Comparison of ENCODE assay signal across 11 cellular contexts in the genomic region with DNA sequence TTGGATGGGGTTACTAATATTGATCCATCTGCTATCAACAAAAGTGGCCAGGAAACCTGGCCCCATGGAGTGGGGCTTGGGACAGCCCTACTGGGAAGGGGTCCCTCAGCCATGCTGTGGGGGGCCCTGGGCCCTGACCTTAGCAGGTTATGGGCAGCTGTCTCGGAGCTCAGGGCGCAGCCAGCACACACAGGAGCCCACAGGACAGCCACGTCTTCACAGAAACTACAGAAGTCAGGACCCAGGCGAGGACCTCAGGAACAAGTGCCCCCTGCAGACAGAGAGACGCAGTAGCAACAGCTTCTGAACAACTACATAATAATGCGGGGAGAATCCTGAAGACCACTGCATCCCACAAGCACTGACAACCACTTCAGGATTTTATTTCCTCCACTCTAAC. TPM values are rescaled to one million over a fixed set of nuclear protein-coding genes. Genes with fewer than 3 reads are reported as not detected.
DNase-seq lines count a peak whose midpoint lies in the region; ATAC-seq and TF ChIP-seq lines count a peak whose summit lies in the region.
"Had no signal": no experiment of that assay in that cellular context is flagged by ENCODE, and none has a peak within 500 bp of the region (broad histone marks: within the 10 kb centered on the region; RNA-seq: fewer than 3 reads in every experiment).

No MANE protein-coding gene starts in this region.

- no peak overlapping the region for H2AFZ ChIP-seq in SK-N-SH (ENCODE audit: low read depth)

- CTCF ChIA-PET in SK-N-SH (lab: Yijun Ruan, JAX) = interaction anchor here (0.7 to 4.6 kb wide), 11 partner anchors 12 to 84 kb away, joined by 3 to 31 read pairs (median 6); partner anchors contain the start of genes ARF3, DDX23, FKBP11 and WNT1

- peak; percentile 26; the same call in 1 of the 2 replicates for TF ChIP-seq CTCF in SK-N-SH (IDR thresholded peaks at IDR 0.05)
- peak; percentile 34 for TF ChIP-seq CTCF in astrocyte of the cerebellum (IDR thresholded peaks at IDR 0.05; ENCODE audit: low read depth, low read length, missing control alignments)
- peak; percentile 29 for TF ChIP-seq CTCF in progenitor cell of endocrine pancreas (IDR thresholded peaks at IDR 0.05; ENCODE audit: unreplicated experiment)

- ATAC-seq in SK-N-SH treated with all-trans-retinoic acid at 6 μM for 48 hours (no peak; the same call in 2 of the 3 replicates), GM19324 (IDR thresholded peaks at IDR 0.05; ENCODE audit: low FRiP score, unreplicated experiment) (no peak)

- H3K27ac Mint-ChIP-seq in progenitor cell of endocrine pancreas = no peak overlapping the region
- H3K27ac Mint-ChIP-seq: activated B cell treated with CpG ODN at 0.5 μM for 24 hours had no signal

- H3K9me2 ChIP-seq in SK-N-SH = no peaks in the 10 kb centered on the region

- H3K9me3 Mint-ChIP-seq in progenitor cell of endocrine pancreas (ENCODE audit: low read depth) = no peaks in the 10 kb centered on the region
- H3K9me3 Mint-ChIP-seq: activated B cell treated with CpG ODN at 0.5 μM for 24 hours had no signal

- H3K4me1 Mint-ChIP-seq in progenitor cell of endocrine pancreas (ENCODE audit: low read depth) = no peaks in the 10 kb centered on the region

- no peak overlapping the region for H3K4me3 Mint-ChIP-seq in progenitor cell of endocrine pancreas (ENCODE audit: low read depth)
- H3K4me3 Mint-ChIP-seq: activated B cell treated with CpG ODN at 0.5 μM for 24 hours had no signal

- H3K27ac ChIP-seq in SK-N-SH (ENCODE audit: low read depth in 2 of 2, low read length in 1 of 2) = no peak overlapping the region
- H3K27ac ChIP-seq: colonic mucosa, upper lobe of left lung had no signal

- H3K9ac ChIP-seq in SK-N-SH = no peak overlapping the region

- peaks cover 41 to 73% of the 10 kb centered on the region in 2 experiments for H3K36me3 ChIP-seq in SK-N-SH (replicated peaks in 1 of 2; ENCODE audit: control insufficient read depth in 1 of 2, insufficient read depth in 2 of 2, low read length in 1 of 2)

- H3K4me1 ChIP-seq in SK-N-SH (ENCODE audit: control insufficient read depth in 1 of 2, insufficient read depth in 2 of 2, low read depth in 1 of 2, low read length in 1 of 2) = no peaks in the 10 kb centered on the region
- H3K4me1 ChIP-seq: colonic mucosa, upper lobe of left lung had no signal

- in situ Hi-C loops in astrocyte of the cerebellum (cut with HindIII; ENCODE audit: low sequenced_read_pairs) = no loop called here

- WGBS in SK-N-SH (ENCODE audit: low lambda C conversion rate) = 93% methylated on average over 5 of the region's 6 CpGs

- H4K20me1 ChIP-seq in SK-N-SH (ENCODE audit: insufficient read depth) = peaks cover 60% of the 10 kb centered on the region

- peaks cover 13% of the 10 kb centered on the region; the same call in 1 of the 2 replicates for H3K79me2 ChIP-seq in SK-N-SH (ENCODE audit: insufficient read depth)

- H3K4me3 ChIP-seq in SK-N-SH (ENCODE audit: low read depth in 2 of 2, low read length in 1 of 2) (no peak overlapping the region), astrocyte of the cerebellum (ENCODE audit: low read depth, low read length) (no peak overlapping the region)
- H3K4me3 ChIP-seq: colonic mucosa, upper lobe of left lung had no signal

- POLR2A ChIA-PET in SK-N-SH (lab: Yijun Ruan, JAX) = no interaction called here

- peaks cover 17% of the 10 kb centered on the region for H3F3A ChIP-seq in SK-N-SH (replicated peaks; ENCODE audit: insufficient read depth)

- no peaks in the 10 kb centered on the region for H3K9me3 ChIP-seq in SK-N-SH
- H3K9me3 ChIP-seq: colonic mucosa, upper lobe of left lung had no signal

- DNase-seq in SK-N-SH = no peak
- DNase-seq in astrocyte of the cerebellum (ENCODE audit: low read depth) = no peak
- DNase-seq in progenitor cell of endocrine pancreas (ENCODE audit: low spot score, unreplicated experiment) = no peak
- DNase-seq in 8988T = no peak
- DNase-seq: ACHN, upper lobe of left lung had no signal

- no peaks in the 10 kb centered on the region for H3K27me3 Mint-ChIP-seq in progenitor cell of endocrine pancreas
- H3K27me3 Mint-ChIP-seq: activated B cell treated with CpG ODN at 0.5 μM for 24 hours had no signal

- peaks cover 19% of the 10 kb centered on the region for H3K36me3 Mint-ChIP-seq in progenitor cell of endocrine pancreas (ENCODE audit: insufficient read depth)

- no peaks in the 10 kb centered on the region for H3K27me3 ChIP-seq in SK-N-SH (ENCODE audit: insufficient read depth)
- H3K27me3 ChIP-seq: colonic mucosa, upper lobe of left lung had no signal

- no peak overlapping the region for H3K4me2 ChIP-seq in SK-N-SH

- TF ChIP-seq RAD21 in SK-N-SH (IDR thresholded peaks at IDR 0.05; ENCODE audit: low read length) = no peak

- TF ChIP-seq EP300 in SK-N-SH (IDR thresholded peaks at IDR 0.05; ENCODE audit: borderline replicate concordance in 1 of 2, low read depth in 1 of 2, low read length in 1 of 2) = no peak

TF ChIP-seq in SK-N-SH, 30 proteins besides CTCF, POLR2A, EP300 and RAD21 (continues in another document):
- TF ChIP-seq CHD2 (IDR thresholded peaks at IDR 0.05; ENCODE audit: low read length, partially characterized antibody) (no peak), TAF1 (IDR thresholded peaks at IDR 0.05; ENCODE audit: borderline replicate concordance, low read depth, low read length) (no peak), ELF1 (IDR thresholded peaks at IDR 0.05) (no peak), YY1 (IDR thresholded peaks at IDR 0.05; ENCODE audit: low read depth) (no peak), RFX5 (IDR thresholded peaks at IDR 0.05; ENCODE audit: low read length) (no peak), TEAD4 (IDR thresholded peaks at IDR 0.05; ENCODE audit: borderline replicate concordance, insufficient read depth) (no peak), JUND (IDR thresholded peaks at IDR 0.05) (no peak)
- TF ChIP-seq, protein P1, sequence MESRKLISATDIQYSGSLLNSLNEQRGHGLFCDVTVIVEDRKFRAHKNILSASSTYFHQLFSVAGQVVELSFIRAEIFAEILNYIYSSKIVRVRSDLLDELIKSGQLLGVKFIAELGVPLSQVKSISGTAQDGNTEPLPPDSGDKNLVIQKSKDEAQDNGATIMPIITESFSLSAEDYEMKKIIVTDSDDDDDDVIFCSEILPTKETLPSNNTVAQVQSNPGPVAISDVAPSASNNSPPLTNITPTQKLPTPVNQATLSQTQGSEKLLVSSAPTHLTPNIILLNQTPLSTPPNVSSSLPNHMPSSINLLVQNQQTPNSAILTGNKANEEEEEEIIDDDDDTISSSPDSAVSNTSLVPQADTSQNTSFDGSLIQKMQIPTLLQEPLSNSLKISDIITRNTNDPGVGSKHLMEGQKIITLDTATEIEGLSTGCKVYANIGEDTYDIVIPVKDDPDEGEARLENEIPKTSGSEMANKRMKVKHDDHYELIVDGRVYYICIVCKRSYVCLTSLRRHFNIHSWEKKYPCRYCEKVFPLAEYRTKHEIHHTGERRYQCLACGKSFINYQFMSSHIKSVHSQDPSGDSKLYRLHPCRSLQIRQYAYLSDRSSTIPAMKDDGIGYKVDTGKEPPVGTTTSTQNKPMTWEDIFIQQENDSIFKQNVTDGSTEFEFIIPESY (IDR thresholded peaks at IDR 0.05; ENCODE audit: borderline replicate concordance, low read depth) = no peak

TF ChIP-seq in SK-N-SH treated with all-trans-retinoic acid at 6 μM for 48 hours, 23 proteins besides CTCF, POLR2A, EP300 and RAD21:
- no peak for TF ChIP-seq SNAI2 (CRISPR knock-in tag; IDR thresholded peaks at IDR 0.05)
- TF ChIP-seq OSR1 (CRISPR knock-in tag; IDR thresholded peaks at IDR 0.05) = no peak
- TF ChIP-seq RARB (CRISPR knock-in tag; IDR thresholded peaks at IDR 0.05) = no peak
- TF ChIP-seq ZFP3 (CRISPR knock-in tag; IDR thresholded peaks at IDR 0.05) = no peak
- TF ChIP-seq TCF4 (CRISPR knock-in tag; IDR thresholded peaks at IDR 0.05; ENCODE audit: borderline replicate concordance) = no peak

RNA-seq across cellular contexts. Expression of gene FKBP11, which starts 11.9 kb away (rescaled TPM):
- polyA plus RNA-seq in SK-N-SH (2012; rRNA removed) = 23.7 and 28.5 TPM in 2 replicates
- 12.1 and 14.1 TPM in 2 replicates for polyA plus RNA-seq in SK-N-SH (2012; cell fraction: cytosol; rRNA removed)
- polyA plus RNA-seq in SK-N-SH (2012; cell fraction: nucleus; rRNA removed) = 144 and 155 TPM in 2 replicates
- 21.9 and 22.5 TPM in 2 replicates for total RNA-seq in progenitor cell of endocrine pancreas

RNA-seq across cellular contexts. Expression of gene ARF3, which starts 20.1 kb away (rescaled TPM):
- 204 and 261 TPM in 2 replicates for polyA plus RNA-seq in SK-N-SH (2012; rRNA removed)
- polyA plus RNA-seq in SK-N-SH (2012; cell fraction: cytosol; rRNA removed) = 191 and 203 TPM in 2 replicates
- polyA plus RNA-seq in SK-N-SH (2012; cell fraction: nucleus; rRNA removed) = 152 and 174 TPM in 2 replicates
- 135 and 149 TPM in 2 replicates for total RNA-seq in progenitor cell of endocrine pancreas

RNA-seq across cellular contexts. Expression of gene WNT10B, which starts 34.4 kb away (rescaled TPM):
- 0.11 and 0.18 TPM in 2 replicates for polyA plus RNA-seq in SK-N-SH (2012; rRNA removed)
- polyA plus RNA-seq in SK-N-SH (2012; cell fraction: cytosol; rRNA removed) = 0.08 and 0.23 TPM in 2 replicates
- polyA plus RNA-seq in SK-N-SH (2012; cell fraction: nucleus; rRNA removed) = 0.33 and 0.54 TPM in 2 replicates
- 0.17 TPM in 1 of 2 replicates, not detected in the other for total RNA-seq in progenitor cell of endocrine pancreas
- total RNA-seq: activated B cell treated with CpG ODN at 0.5 μM for 24 hours, glomerular endothelial cell had no signal

RNA-seq across cellular contexts. Expression of gene WNT1, which starts 41.0 kb away (rescaled TPM):
- polyA plus RNA-seq in SK-N-SH (2012; rRNA removed) = not detected in 2 replicates
- not detected in 2 replicates for polyA plus RNA-seq in SK-N-SH (2012; cell fraction: cytosol; rRNA removed)
- not detected in 2 replicates for polyA plus RNA-seq in SK-N-SH (2012; cell fraction: nucleus; rRNA removed)
- not detected in 2 replicates for total RNA-seq in progenitor cell of endocrine pancreas
- total RNA-seq: activated B cell treated with CpG ODN at 0.5 μM for 24 hours, colonic mucosa, glomerular endothelial cell had no signal
